ENCODE assay signal across 2 cellular contexts in the genomic region with DNA sequence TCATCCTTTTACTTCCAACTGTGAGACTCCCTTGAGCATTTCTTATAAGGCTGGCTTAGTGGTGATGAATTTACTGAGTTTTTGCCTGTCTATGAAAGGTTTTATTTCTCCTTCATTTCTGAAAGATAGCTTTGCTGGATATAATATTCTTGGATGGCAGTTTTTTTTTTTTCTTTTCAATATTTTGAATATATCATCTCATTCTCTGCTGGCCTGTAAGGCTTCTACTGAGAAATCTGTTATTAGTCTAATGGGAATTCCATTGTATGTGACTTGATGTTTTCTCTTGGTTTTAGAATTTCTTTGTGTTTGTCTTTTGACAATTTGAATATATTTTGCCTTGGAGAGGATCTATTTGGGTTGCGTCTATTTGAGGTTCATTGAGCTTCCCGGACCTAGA.
A peak's percentile ranks its signal among the peaks of the same experiment; 100 is the strongest.
TF ChIP-seq lines count a peak whose summit lies in the region.

No MANE protein-coding gene starts in this region.

TF ChIP-seq in HEK293, 187 proteins besides CTCF, POLR2A, EP300 and RAD21:
- TF ChIP-seq SETDB1 (IDR thresholded peaks at IDR 0.05; ENCODE audit: insufficient read length, low read length) (peak; percentile 96), ZNF16 (tag by site-specific recombination; IDR thresholded peaks at IDR 0.05; ENCODE audit: low read depth) (no peak), ZNF654 (tag by site-specific recombination; IDR thresholded peaks at IDR 0.05; ENCODE audit: low read depth) (no peak), ZNF791 (tag by site-specific recombination; IDR thresholded peaks at IDR 0.05) (peak; percentile 97)

TF ChIP-seq in K562, 482 proteins besides CTCF, POLR2A, EP300 and RAD21:
- 0 out of 2 replicates have a peak, but pooled peaks have one; percentile 21 for TF ChIP-seq ZNF384 (IDR thresholded peaks at IDR 0.05; ENCODE audit: low read depth, low read length)
- TF ChIP-seq ASH1L (IDR thresholded peaks at IDR 0.05; ENCODE audit: borderline replicate concordance, low read depth, partially characterized antibody) = no peak
- TF ChIP-seq, protein P1, sequence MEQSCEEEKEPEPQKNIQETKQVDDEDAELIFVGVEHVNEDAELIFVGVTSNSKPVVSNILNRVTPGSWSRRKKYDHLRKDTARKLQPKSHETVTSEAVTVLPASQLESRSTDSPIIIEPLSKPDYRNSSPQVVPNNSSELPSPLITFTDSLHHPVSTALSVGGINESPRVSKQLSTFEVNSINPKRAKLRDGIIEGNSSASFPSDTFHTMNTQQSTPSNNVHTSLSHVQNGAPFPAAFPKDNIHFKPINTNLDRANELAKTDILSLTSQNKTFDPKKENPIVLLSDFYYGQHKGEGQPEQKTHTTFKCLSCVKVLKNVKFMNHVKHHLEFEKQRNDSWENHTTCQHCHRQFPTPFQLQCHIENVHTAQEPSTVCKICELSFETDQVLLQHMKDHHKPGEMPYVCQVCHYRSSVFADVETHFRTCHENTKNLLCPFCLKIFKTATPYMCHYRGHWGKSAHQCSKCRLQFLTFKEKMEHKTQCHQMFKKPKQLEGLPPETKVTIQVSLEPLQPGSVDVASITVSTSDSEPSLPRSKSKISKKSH (CRISPR knock-in tag; IDR thresholded peaks at IDR 0.05) = 0 out of 2 replicates have a peak, but pooled peaks have one; percentile 30
- peak in 1 of 2 experiments; percentile 28; a peak in 1 of 4 replicates for TF ChIP-seq ARNT (IDR thresholded peaks at IDR 0.05)
- TF ChIP-seq TRIM28 (IDR thresholded peaks at IDR 0.05) = peak; percentile 82; the same call in 1 of the 2 replicates
- TF ChIP-seq, protein P2, sequence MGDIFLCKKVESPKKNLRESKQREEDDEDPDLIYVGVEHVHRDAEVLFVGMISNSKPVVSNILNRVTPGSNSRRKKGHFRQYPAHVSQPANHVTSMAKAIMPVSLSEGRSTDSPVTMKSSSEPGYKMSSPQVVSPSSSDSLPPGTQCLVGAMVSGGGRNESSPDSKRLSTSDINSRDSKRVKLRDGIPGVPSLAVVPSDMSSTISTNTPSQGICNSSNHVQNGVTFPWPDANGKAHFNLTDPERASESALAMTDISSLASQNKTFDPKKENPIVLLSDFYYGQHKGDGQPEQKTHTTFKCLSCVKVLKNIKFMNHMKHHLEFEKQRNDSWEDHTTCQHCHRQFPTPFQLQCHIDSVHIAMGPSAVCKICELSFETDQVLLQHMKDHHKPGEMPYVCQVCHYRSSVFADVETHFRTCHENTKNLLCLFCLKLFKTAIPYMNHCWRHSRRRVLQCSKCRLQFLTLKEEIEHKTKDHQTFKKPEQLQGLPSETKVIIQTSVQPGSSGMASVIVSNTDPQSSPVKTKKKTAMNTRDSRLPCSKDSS (IDR thresholded peaks at IDR 0.05; ENCODE audit: low read depth, partially characterized antibody) = peak; percentile 61
- 0 out of 2 replicates have a peak, but pooled peaks have one; percentile 15 for TF ChIP-seq EHMT2 (IDR thresholded peaks at IDR 0.05)
- TF ChIP-seq, protein P3, sequence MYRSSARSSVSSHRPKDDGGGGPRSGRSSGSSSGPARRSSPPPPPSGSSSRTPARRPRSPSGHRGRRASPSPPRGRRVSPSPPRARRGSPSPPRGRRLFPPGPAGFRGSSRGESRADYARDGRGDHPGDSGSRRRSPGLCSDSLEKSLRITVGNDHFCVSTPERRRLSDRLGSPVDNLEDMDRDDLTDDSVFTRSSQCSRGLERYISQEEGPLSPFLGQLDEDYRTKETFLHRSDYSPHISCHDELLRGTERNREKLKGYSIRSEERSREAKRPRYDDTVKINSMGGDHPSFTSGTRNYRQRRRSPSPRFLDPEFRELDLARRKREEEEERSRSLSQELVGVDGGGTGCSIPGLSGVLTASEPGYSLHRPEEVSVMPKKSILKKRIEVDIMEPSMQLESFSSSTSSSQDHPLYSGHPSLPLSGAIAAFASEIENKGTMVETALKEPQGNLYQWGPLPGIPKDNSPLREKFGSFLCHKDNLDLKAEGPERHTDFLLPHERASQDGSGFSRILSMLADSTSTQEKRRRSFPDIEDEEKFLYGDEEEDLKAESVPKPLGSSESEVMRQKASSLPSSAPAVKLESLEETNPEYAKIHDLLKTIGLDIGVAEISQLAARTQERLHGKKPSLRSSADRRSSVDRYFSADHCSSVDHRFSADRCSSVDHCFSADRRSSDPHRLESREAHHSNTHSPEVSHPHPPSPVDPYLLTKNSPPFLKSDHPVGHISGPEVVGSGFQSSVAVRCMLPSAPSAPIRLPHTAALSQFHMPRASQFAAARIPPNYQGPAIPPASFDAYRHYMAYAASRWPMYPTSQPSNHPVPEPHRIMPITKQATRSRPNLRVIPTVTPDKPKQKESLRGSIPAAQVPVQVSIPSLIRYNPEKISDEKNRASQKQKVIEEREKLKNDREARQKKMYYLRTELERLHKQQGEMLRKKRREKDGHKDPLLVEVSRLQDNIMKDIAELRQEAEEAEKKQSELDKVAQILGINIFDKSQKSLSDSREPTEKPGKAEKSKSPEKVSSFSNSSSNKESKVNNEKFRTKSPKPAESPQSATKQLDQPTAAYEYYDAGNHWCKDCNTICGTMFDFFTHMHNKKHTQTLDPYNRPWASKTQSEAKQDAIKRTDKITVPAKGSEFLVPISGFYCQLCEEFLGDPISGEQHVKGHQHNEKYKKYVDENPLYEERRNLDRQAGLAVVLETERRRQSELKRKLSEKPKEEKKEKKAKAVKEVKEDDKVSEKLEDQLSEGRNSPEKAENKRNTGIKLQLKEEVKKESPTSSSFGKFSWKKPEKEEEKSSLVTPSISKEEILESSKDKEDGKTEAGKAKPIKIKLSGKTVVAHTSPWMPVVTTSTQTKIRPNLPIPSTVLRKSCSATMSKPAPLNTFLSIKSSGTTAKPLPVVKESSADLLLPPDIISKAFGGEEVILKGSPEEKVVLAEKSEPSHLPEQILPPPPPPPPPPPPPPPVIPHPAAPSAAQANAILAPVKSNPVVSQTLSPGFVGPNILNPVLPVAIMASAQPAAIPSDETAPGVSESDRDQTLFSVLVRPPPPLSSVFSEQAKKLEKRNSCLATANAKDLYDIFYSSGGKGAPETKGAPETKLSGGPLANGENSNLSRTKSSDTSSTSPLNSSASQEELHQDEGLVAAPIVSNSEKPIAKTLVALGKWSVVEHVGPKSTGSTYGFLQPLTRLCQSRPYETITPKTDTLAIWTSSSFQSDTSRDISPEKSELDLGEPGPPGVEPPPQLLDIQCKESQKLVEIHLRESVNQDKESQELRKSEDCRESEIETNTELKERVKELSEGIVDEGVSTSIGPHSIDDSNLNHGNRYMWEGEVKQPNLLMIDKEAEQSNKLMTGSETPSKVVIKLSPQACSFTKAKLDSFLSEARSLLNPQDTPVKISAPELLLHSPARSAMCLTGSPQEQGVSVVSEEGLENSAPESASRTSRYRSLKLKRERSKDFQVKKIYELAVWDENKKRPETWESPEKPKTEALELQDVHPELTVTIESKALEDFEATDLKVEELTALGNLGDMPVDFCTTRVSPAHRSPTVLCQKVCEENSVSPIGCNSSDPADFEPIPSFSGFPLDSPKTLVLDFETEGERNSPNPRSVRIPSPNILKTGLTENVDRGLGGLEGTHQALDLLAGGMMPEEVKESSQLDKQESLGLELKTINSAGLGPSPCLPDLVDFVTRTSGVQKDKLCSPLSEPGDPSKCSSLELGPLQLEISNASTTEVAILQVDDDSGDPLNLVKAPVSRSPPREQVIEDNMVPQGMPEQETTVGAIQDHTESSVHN (IDR thresholded peaks at IDR 0.05; ENCODE audit: borderline replicate concordance in 1 of 2, low read depth in 1 of 2) = no peak
- TF ChIP-seq TRIM24 (IDR thresholded peaks at IDR 0.05) = peak in 1 of 2 experiments; percentile 58; a peak in 2 of 4 replicates
- peak in 1 of 2 experiments; percentile 97; a peak in 2 of 3 replicates for TF ChIP-seq CBX3 (IDR thresholded peaks at IDR 0.05; ENCODE audit: borderline replicate concordance in 1 of 2, low read length in 2 of 2)
